In the genomic region with DNA sequence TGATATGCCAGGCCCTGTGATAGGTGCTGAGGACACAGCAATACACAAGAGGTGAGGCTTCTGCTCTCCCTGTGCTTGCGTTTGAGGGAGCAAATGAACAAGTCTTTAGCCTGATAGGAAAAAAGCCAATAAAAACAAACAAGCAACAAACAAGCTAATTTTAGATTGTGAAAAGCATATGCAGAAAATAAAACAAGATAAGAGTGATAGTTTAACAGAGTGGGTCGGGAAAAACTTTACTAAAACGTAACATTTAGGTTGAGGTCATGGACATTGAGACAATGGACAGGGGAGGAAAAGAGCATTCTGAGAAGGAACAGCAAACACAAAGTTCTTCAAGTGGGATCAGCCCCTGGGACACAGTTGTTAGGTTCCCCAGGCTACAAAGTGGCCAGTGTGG, we compare ENCODE assay signal across 1 cellular context.
TF ChIP-seq lines count a peak whose summit lies in the region.

No MANE protein-coding gene starts in this region.

TF ChIP-seq in IMR-90, 13 proteins besides CTCF, POLR2A, EP300 and RAD21:
- TF ChIP-seq MXI1 (IDR thresholded peaks at IDR 0.05; ENCODE audit: borderline replicate concordance, low read depth, low read length): no peak
- no peak for TF ChIP-seq CHD1 (IDR thresholded peaks at IDR 0.05; ENCODE audit: low read depth, low read length)
- TF ChIP-seq MAFK (IDR thresholded peaks at IDR 0.05; ENCODE audit: low read depth, low read length): no peak
- no peak for TF ChIP-seq FOS (IDR thresholded peaks at IDR 0.05; ENCODE audit: low read depth, low read length)
- no peak for TF ChIP-seq RFX5 (IDR thresholded peaks at IDR 0.05; ENCODE audit: low read depth, low read length)
- no peak for TF ChIP-seq MAZ (IDR thresholded peaks at IDR 0.05; ENCODE audit: borderline replicate concordance, low read depth, low read length)
- no peak for TF ChIP-seq RCOR1 (IDR thresholded peaks at IDR 0.05; ENCODE audit: insufficient replicate concordance, low read length)
- no peak for TF ChIP-seq BHLHE40 (IDR thresholded peaks at IDR 0.05; ENCODE audit: low read depth, low read length)
- TF ChIP-seq SMC3 (IDR thresholded peaks at IDR 0.05; ENCODE audit: low read depth, low read length): no peak
- TF ChIP-seq, protein P1, sequence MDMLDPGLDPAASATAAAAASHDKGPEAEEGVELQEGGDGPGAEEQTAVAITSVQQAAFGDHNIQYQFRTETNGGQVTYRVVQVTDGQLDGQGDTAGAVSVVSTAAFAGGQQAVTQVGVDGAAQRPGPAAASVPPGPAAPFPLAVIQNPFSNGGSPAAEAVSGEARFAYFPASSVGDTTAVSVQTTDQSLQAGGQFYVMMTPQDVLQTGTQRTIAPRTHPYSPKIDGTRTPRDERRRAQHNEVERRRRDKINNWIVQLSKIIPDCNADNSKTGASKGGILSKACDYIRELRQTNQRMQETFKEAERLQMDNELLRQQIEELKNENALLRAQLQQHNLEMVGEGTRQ (IDR thresholded peaks at IDR 0.05; ENCODE audit: low read depth, low read length): no peak
- TF ChIP-seq CEBPB (IDR thresholded peaks at IDR 0.05; ENCODE audit: low read depth, low read length): no peak
- no peak for TF ChIP-seq NFE2L2 (IDR thresholded peaks at IDR 0.05; ENCODE audit: low read depth, low read length)
- TF ChIP-seq, protein P2, sequence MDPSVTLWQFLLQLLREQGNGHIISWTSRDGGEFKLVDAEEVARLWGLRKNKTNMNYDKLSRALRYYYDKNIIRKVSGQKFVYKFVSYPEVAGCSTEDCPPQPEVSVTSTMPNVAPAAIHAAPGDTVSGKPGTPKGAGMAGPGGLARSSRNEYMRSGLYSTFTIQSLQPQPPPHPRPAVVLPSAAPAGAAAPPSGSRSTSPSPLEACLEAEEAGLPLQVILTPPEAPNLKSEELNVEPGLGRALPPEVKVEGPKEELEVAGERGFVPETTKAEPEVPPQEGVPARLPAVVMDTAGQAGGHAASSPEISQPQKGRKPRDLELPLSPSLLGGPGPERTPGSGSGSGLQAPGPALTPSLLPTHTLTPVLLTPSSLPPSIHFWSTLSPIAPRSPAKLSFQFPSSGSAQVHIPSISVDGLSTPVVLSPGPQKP (IDR thresholded peaks at IDR 0.05; ENCODE audit: borderline replicate concordance, low read depth, low read length): no peak
